ENCODE assay signal across 25 cellular contexts in genomic region chr3:189165092-189165491, GRCh38. TPM values are rescaled to one million over a fixed set of nuclear protein-coding genes. Genes with fewer than 3 reads are reported as not detected.
"Had no signal": no experiment of that assay in that cellular context is flagged by ENCODE, and none has a peak within 500 bp of the region (broad histone marks: within the 10 kb centered on the region; RNA-seq: fewer than 3 reads in every experiment).

No MANE protein-coding gene starts in this region.

- H3K4me1 ChIP-seq: breast epithelium, parathyroid adenoma had no signal

- H2AFZ ChIP-seq: parathyroid adenoma had no signal

- H3K27me3 Mint-ChIP-seq: activated naive CD8-positive, alpha-beta T cell treated with anti-CD3 and anti-CD28 coated beads, Interleukin-2, amount 10 ng/mL, durations not matched to agents 7 days and 5 days; activated T-cell treated with anti-CD3 and anti-CD28 coated beads, Interleukin-2, amount 50 U/mL, for 24 hours had no signal

- H3K4me3 ChIP-seq: breast epithelium, coronary artery had no signal

- DNase-seq: activated CD8-positive, alpha-beta memory T cell treated with anti-CD3 and anti-CD28 coated beads for 24 hours; activated CD8-positive, alpha-beta memory T cell treated with anti-CD3 and anti-CD28 coated beads, Interleukin-2, amount 50 U/mL, for 4 hours; activated naive CD4-positive, alpha-beta T cell treated with anti-CD3 and anti-CD28 coated beads for 36 hours; activated naive CD8-positive, alpha-beta T cell treated with anti-CD3 and anti-CD28 coated beads, Interleukin-2, amount 10 ng/mL, durations not matched to agents 7 days and 5 days; activated T-cell treated with anti-CD3 and anti-CD28 coated beads, Interleukin-2, amount 50 U/mL, for 24 hours; amniotic stem cell; endodermal cell; foreskin melanocyte; glutamatergic neuron; hippocampal formation; left ventricle myocardium superior; mammary epithelial cell; right cardiac atrium; stimulated activated CD8-positive, alpha-beta memory T cell treated with anti-CD3 and anti-CD28 coated beads, Interleukin-4, amount 100 ng/mL, for 48 hours; stimulated activated naive B cell treated with anti-CD40 and anti-IgM and Interleukin-4, amounts not matched to agents 10 μg/mL and 1 μg/mL and 100 μg/mL, for 72 hours; T1000 had no signal

- H3K36me3 ChIP-seq: breast epithelium, neutrophil had no signal

- H3K9me3 Mint-ChIP-seq: activated naive CD4-positive, alpha-beta T cell treated with anti-CD3 and anti-CD28 coated beads for 36 hours; activated T-cell treated with anti-CD3 and anti-CD28 coated beads, Interleukin-2, amount 50 U/mL, for 24 hours; endodermal cell; mesothelial cell of epicardium; nephron; stimulated activated naive B cell treated with anti-CD40 and anti-IgM and Interleukin-4, amounts not matched to agents 10 μg/mL and 1 μg/mL and 100 μg/mL, for 72 hours; T-helper 1 cell treated with Interleukin-12 subunit alpha and Interleukin-12 subunit beta and Interleukin-4 antibody, amounts not matched to agents 30 μg/mL and 1 μg/mL, for 36 hours; WTC11 had no signal

- H3K27me3 ChIP-seq: breast epithelium had no signal

- H3K4me1 Mint-ChIP-seq: stimulated activated naive B cell treated with anti-CD40 and anti-IgM and Interleukin-4, amounts not matched to agents 10 μg/mL and 1 μg/mL and 100 μg/mL, for 72 hours had no signal

- H3K9ac ChIP-seq: parathyroid adenoma had no signal

- H3K4me3 Mint-ChIP-seq: activated naive CD4-positive, alpha-beta T cell treated with anti-CD3 and anti-CD28 coated beads for 36 hours; activated naive CD8-positive, alpha-beta T cell treated with anti-CD3 and anti-CD28 coated beads, Interleukin-2, amount 10 ng/mL, durations not matched to agents 7 days and 5 days; activated T-cell treated with anti-CD3 and anti-CD28 coated beads, Interleukin-2, amount 50 U/mL, for 24 hours; endodermal cell; mesothelial cell of epicardium; nephron; stimulated activated naive B cell treated with anti-CD40 and anti-IgM and Interleukin-4, amounts not matched to agents 10 μg/mL and 1 μg/mL and 100 μg/mL, for 72 hours; T-helper 1 cell treated with Interleukin-12 subunit alpha and Interleukin-12 subunit beta and Interleukin-4 antibody, amounts not matched to agents 30 μg/mL and 1 μg/mL, for 36 hours; WTC11 had no signal

- H3K27ac ChIP-seq: breast epithelium, coronary artery, neutrophil, parathyroid adenoma had no signal

- H3K36me3 Mint-ChIP-seq: activated naive CD8-positive, alpha-beta T cell treated with anti-CD3 and anti-CD28 coated beads, Interleukin-2, amount 10 ng/mL, durations not matched to agents 7 days and 5 days; mesothelial cell of epicardium; stimulated activated naive B cell treated with anti-CD40 and anti-IgM and Interleukin-4, amounts not matched to agents 10 μg/mL and 1 μg/mL and 100 μg/mL, for 72 hours; WTC11 had no signal

- ATAC-seq: left ventricle myocardium superior; right cardiac atrium; stimulated activated naive B cell treated with anti-CD40 and anti-IgM and Interleukin-4, amounts not matched to agents 10 μg/mL and 1 μg/mL and 100 μg/mL, for 72 hours; WTC11 had no signal

- H3K9me3 ChIP-seq: breast epithelium, neutrophil had no signal

- H3K79me2 ChIP-seq: parathyroid adenoma had no signal

RNA-seq across cellular contexts. Expression of gene TPRG1, which starts 6.7 kb away (rescaled TPM):
- total RNA-seq: epithelial cell of proximal tubule had no signal
